8 cellular contexts compared by ENCODE assay signal in the genomic region with DNA sequence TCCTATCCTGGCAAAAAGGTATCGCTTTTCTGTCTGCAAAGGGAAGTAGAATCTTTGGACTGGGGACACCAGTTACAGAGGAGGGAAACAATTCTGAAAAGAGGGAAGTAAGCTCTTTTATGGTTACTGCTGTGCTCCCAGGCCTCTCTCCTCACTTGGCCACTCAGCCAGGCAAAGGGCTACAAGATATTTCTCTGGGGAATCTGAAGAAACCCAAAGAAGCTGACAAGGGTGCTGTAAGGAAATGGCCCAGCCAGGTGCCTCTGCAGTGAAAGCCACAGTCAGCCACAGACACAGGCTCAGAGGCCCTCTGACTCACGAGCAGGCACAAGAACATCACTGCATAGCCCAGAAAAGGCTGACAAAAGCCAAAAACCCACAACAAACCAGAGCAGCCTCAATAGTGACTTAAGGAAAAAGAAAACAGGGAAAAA. TPM values are rescaled to one million over a fixed set of nuclear protein-coding genes. Genes with fewer than 3 reads are reported as not detected.
DNase-seq lines count a peak whose midpoint lies in the region; ATAC-seq and TF ChIP-seq lines count a peak whose summit lies in the region.

No MANE protein-coding gene starts in this region.

- CTCF ChIA-PET in RWPE1 (lab: Yijun Ruan, JAX): no interaction called here
- CTCF ChIA-PET in activated naive CD4-positive, alpha-beta T cell treated with anti-CD3 and anti-CD28 coated beads for 36 hours (lab: Charles Lee): no interaction called here

- peaks cover 2% of the 10 kb centered on the region for H3K36me3 Mint-ChIP-seq in activated naive CD4-positive, alpha-beta T cell treated with anti-CD3 and anti-CD28 coated beads for 36 hours (ENCODE audit: low read depth)
- H3K36me3 Mint-ChIP-seq in naive B cell: no peaks in the 10 kb centered on the region

- peak; percentile 54 for ATAC-seq in HG02678 (IDR thresholded peaks at IDR 0.05; ENCODE audit: unreplicated experiment)
- ATAC-seq in naive B cell (ENCODE audit: low read depth in 2 of 2): peak; percentile 77
- peak; percentile 45 for ATAC-seq in aorta (ENCODE audit: low FRiP score)

- H3K4me1 ChIP-seq in aorta (ENCODE audit: control insufficient read depth in 1 of 2, insufficient read depth in 2 of 2, low read length in 2 of 2) (peaks cover 0 to 3% of the 10 kb centered on the region in 2 donors), colonic mucosa (no peaks in the 10 kb centered on the region)

- intact Hi-C loops in activated naive CD4-positive, alpha-beta T cell treated with anti-CD3 and anti-CD28 coated beads for 36 hours (cut with micrococcal nuclease): no loop called here
- intact Hi-C loops in aorta (cut with DNase I) (no loop called here), colonic mucosa (cut with DNase I) (no loop called here)

- H3K36me3 ChIP-seq in aorta (ENCODE audit: control insufficient read depth in 1 of 2, insufficient read depth in 2 of 2, low read length in 1 of 2) (no peaks in the 10 kb centered on the region), colonic mucosa (no peaks in the 10 kb centered on the region)

- peak overlapping the region; percentile 57 for H3K27ac ChIP-seq in RWPE1
- no peak overlapping the region for H3K27ac ChIP-seq in aorta (ENCODE audit: low read depth in 1 of 2, low read length in 2 of 2)
- H3K27ac ChIP-seq in colonic mucosa: no peak overlapping the region

- DNase-seq in EL: peak; percentile 51
- DNase-seq in RWPE1 (ENCODE audit: low spot score): peak; percentile 15
- DNase-seq in activated naive CD4-positive, alpha-beta T cell treated with anti-CD3 and anti-CD28 coated beads for 36 hours: peak; percentile 84
- DNase-seq in naive B cell: peak; percentile 65
- DNase-seq in aorta: peak in 1 of 2 donors; percentile 48
- DNase-seq in amygdala (lab: John Stamatoyannopoulos, UW): no peak
- no peak for DNase-seq in colonic mucosa

- H3K27ac Mint-ChIP-seq in activated naive CD4-positive, alpha-beta T cell treated with anti-CD3 and anti-CD28 coated beads for 36 hours: peak overlapping the region; percentile 84
- peak overlapping the region; percentile 68 to 97 (median 93) for H3K27ac Mint-ChIP-seq in naive B cell

- H3K27me3 Mint-ChIP-seq in activated naive CD4-positive, alpha-beta T cell treated with anti-CD3 and anti-CD28 coated beads for 36 hours (ENCODE audit: low read depth): no peaks in the 10 kb centered on the region
- H3K27me3 Mint-ChIP-seq in naive B cell: no peaks in the 10 kb centered on the region

- no peaks in the 10 kb centered on the region for H3K9me3 Mint-ChIP-seq in activated naive CD4-positive, alpha-beta T cell treated with anti-CD3 and anti-CD28 coated beads for 36 hours
- no peaks in the 10 kb centered on the region for H3K9me3 Mint-ChIP-seq in naive B cell

- peak overlapping the region; percentile 41 for H3K4me3 Mint-ChIP-seq in activated naive CD4-positive, alpha-beta T cell treated with anti-CD3 and anti-CD28 coated beads for 36 hours
- H3K4me3 Mint-ChIP-seq in naive B cell: peak overlapping the region; percentile 69 to 90 (median 74)

- H3K9me3 ChIP-seq in aorta (ENCODE audit: control insufficient read depth, low read length): no peaks in the 10 kb centered on the region
- H3K9me3 ChIP-seq in colonic mucosa: no peaks in the 10 kb centered on the region

- POLR2A ChIA-PET in RWPE1 (lab: Yijun Ruan, JAX; ENCODE audit: low non-redundant PET): no interaction called here

- peaks cover 73% of the 10 kb centered on the region for H3K4me1 Mint-ChIP-seq in activated naive CD4-positive, alpha-beta T cell treated with anti-CD3 and anti-CD28 coated beads for 36 hours (ENCODE audit: low read depth)
- H3K4me1 Mint-ChIP-seq in naive B cell: peaks cover 53 to 82% (median 74%) of the 10 kb centered on the region in 3 donors

- H3K27me3 ChIP-seq in aorta (ENCODE audit: control insufficient read depth in 1 of 2, insufficient read depth in 2 of 2, low read length in 1 of 2) (no peaks in the 10 kb centered on the region), colonic mucosa (no peaks in the 10 kb centered on the region)

- H3K4me3 ChIP-seq in aorta (ENCODE audit: low read length in 2 of 2): no peak overlapping the region
- no peak overlapping the region for H3K4me3 ChIP-seq in colonic mucosa

- TF ChIP-seq CTCF in RWPE1 (conservative IDR thresholded peaks at IDR 0.05; ENCODE audit: low read depth) (no peak), colonic mucosa (IDR thresholded peaks at IDR 0.05) (no peak)

- 55 to 62% methylated on average over 2 of the region's 2 CpGs for WGBS in aorta, 2 donors

- H3K9ac ChIP-seq in colonic mucosa (ENCODE audit: low read depth in 2 of 2, low read length in 2 of 2): no peak overlapping the region

RNA-seq across cellular contexts. Expression of gene HDLBP, which starts 5.8 kb away (rescaled TPM):
- 100 to 1,000 TPM; 278 to 297 TPM for total RNA-seq in activated naive CD4-positive, alpha-beta T cell treated with anti-CD3 and anti-CD28 coated beads for 36 hours
- polyA plus RNA-seq in naive B cell (ENCODE audit: low read depth in 6 of 6): 10 to 100 TPM in 5 of 6 donors, 1 to 10 TPM in 1; 10.0 to 54.7 (median 28.7) TPM
- 100 to 1,000 TPM; 415 to 476 TPM for total RNA-seq in aorta
- 100 to 1,000 TPM; 220 to 221 TPM for polyA plus RNA-seq in aorta
- 100 to 1,000 TPM; 483 to 625 TPM for total RNA-seq in colonic mucosa

RNA-seq across cellular contexts. Expression of gene SEPTIN2, which starts 6.0 kb away (rescaled TPM):
- total RNA-seq in activated naive CD4-positive, alpha-beta T cell treated with anti-CD3 and anti-CD28 coated beads for 36 hours: 100 to 1,000 TPM; 216 to 227 TPM
- polyA plus RNA-seq in naive B cell (ENCODE audit: low read depth in 6 of 6) (100 to 1,000 TPM in 5 of 6 donors, 10 to 100 TPM in 1; 91.6 to 177 (median 125) TPM), aorta (100 to 1,000 TPM; 218 to 243 TPM)
- total RNA-seq in aorta (100 to 1,000 TPM; 345 to 394 TPM), colonic mucosa (100 to 1,000 TPM; 196 to 244 TPM)

RNA-seq across cellular contexts. Expression of gene FARP2, which starts 46.4 kb away (rescaled TPM):
- 10 to 100 TPM; 19.5 to 19.6 TPM for total RNA-seq in activated naive CD4-positive, alpha-beta T cell treated with anti-CD3 and anti-CD28 coated beads for 36 hours
- polyA plus RNA-seq in naive B cell (ENCODE audit: low read depth in 6 of 6): 10 to 100 TPM; 24.4 to 35.6 (median 29.5) TPM
- total RNA-seq in aorta: 10 to 100 TPM; 49.1 to 64.4 TPM
- polyA plus RNA-seq in aorta: 10 to 100 TPM; 16.4 to 48.2 TPM
- 100 to 1,000 TPM; 107 to 122 TPM for total RNA-seq in colonic mucosa

Comparison
In these comparisons a context has a peak if more than half of its experiments do, and no peak if none do; other contexts are left out.
1. DNase-seq: peak in EL (single experiment), RWPE1 (single experiment), activated naive CD4-positive, alpha-beta T cell treated with anti-CD3 and anti-CD28 coated beads for 36 hours (single experiment) and naive B cell (single experiment); none in amygdala (0 of 56) and colonic mucosa (single experiment).
2. Peak in every context shown above with its lines, with median percentiles within 50 percentile points of each other: ATAC-seq.